Comparison of ENCODE assay signal across 16 cellular contexts in genomic region chr20:24378651-24379050, GRCh38.
A peak's percentile ranks its signal among the peaks of the same experiment; 100 is the strongest.
DNase-seq lines count a peak whose midpoint lies in the region; ATAC-seq and TF ChIP-seq lines count a peak whose summit lies in the region.
"Had no signal": no experiment of that assay in that cellular context is flagged by ENCODE, and none has a peak within 500 bp of the region (broad histone marks: within the 10 kb centered on the region; RNA-seq: fewer than 3 reads in every experiment).

No MANE protein-coding gene starts in this region.

- H3K36me3 Mint-ChIP-seq in chondrocyte (ENCODE audit: low read depth), result no peaks in the 10 kb centered on the region
- no peaks in the 10 kb centered on the region for H3K36me3 Mint-ChIP-seq in HFFc6 (ENCODE audit: low read depth)

- no peaks in the 10 kb centered on the region for H3K9me3 Mint-ChIP-seq in chondrocyte (ENCODE audit: low read depth)
- H3K9me3 Mint-ChIP-seq in HFFc6, result no peaks in the 10 kb centered on the region

- peak overlapping the region; percentile 60 for H3K27ac Mint-ChIP-seq in chondrocyte (ENCODE audit: unreplicated experiment)
- H3K27ac Mint-ChIP-seq in HFFc6, result no peak overlapping the region
- H3K27ac Mint-ChIP-seq: T-helper 17 cell had no signal

- intact Hi-C loops in left ventricle myocardium superior (cut with micrococcal nuclease), result loop anchor here (10.0 kb wide), 1 partner anchor 204 kb away; no protein-coding TSS in a partner anchor

- no peak for TF ChIP-seq CTCF in chondrocyte (IDR thresholded peaks at IDR 0.05)
- no peak for TF ChIP-seq CTCF in HFFc6 (IDR thresholded peaks at IDR 0.05)

- H3K4me1 Mint-ChIP-seq in chondrocyte (ENCODE audit: low read depth), result peaks cover 23% of the 10 kb centered on the region
- H3K4me1 Mint-ChIP-seq in HFFc6 (ENCODE audit: low read depth), result peaks cover 29% of the 10 kb centered on the region
- H3K4me1 Mint-ChIP-seq: T-helper 17 cell had no signal

- H3K4me3 Mint-ChIP-seq in chondrocyte (ENCODE audit: unreplicated experiment), result no peak overlapping the region
- no peak overlapping the region for H3K4me3 Mint-ChIP-seq in HFFc6
- H3K4me3 Mint-ChIP-seq: T-helper 17 cell had no signal

- DNase-seq in NCI-H1694 treated with DMSO at 0.1 percent for 48 hours (lab: John Stamatoyannopoulos, UW) (peak; percentile 77), NCI-H82 treated with DMSO at 0.1 percent for 48 hours (lab: John Stamatoyannopoulos, UW; ENCODE audit: unreplicated experiment) (peak; percentile 63), chondrocyte (ENCODE audit: low spot score) (no peak), left ventricle myocardium superior (no peak), HFFc6 (no peak)
- DNase-seq: GF-D8, GOT3, KG1, NCI-H1417, NCI-H1930, NCI-H774, SJCRH30, T-helper 17 cell had no signal

- H3K27me3 Mint-ChIP-seq in chondrocyte (ENCODE audit: low read depth) (no peaks in the 10 kb centered on the region), HFFc6 (ENCODE audit: insufficient read depth) (peaks cover 6% of the 10 kb centered on the region)

- no peak for ATAC-seq in HG03342 (IDR thresholded peaks at IDR 0.05; ENCODE audit: unreplicated experiment)
- no peak for ATAC-seq in HG03378 (IDR thresholded peaks at IDR 0.05; ENCODE audit: unreplicated experiment)
- ATAC-seq in left ventricle myocardium superior, result no peak
- ATAC-seq: Panc1, T-helper 17 cell had no signal

Comparison
In these comparisons a context has a peak if more than half of its experiments do, and no peak if none do; other contexts are left out.
1. DNase-seq: peak in NCI-H1694 treated with DMSO at 0.1 percent for 48 hours (single experiment) and NCI-H82 treated with DMSO at 0.1 percent for 48 hours (single experiment); none in chondrocyte (single experiment), left ventricle myocardium superior (single experiment) and HFFc6 (single experiment).